In genomic region chr10:80202934-80203834, GRCh38 we compare ENCODE assay signal across 7 cellular contexts. TPM values are rescaled to one million over a fixed set of nuclear protein-coding genes. Genes with fewer than 3 reads are reported as not detected.
DNase-seq lines count a peak whose midpoint lies in the region; ATAC-seq and TF ChIP-seq lines count a peak whose summit lies in the region.

No MANE protein-coding gene starts in this region.

- intact Hi-C loops in lower lobe of right lung (cut with DNase I), result loop anchor here (10.0 kb wide), 1 partner anchor 58 kb away; no protein-coding TSS in a partner anchor

- H3K9me3 ChIP-seq in KOPT-K1 (ENCODE audit: insufficient read depth, low read length, poor library complexity, severe bottlenecking) (no peaks in the 10 kb centered on the region), lower lobe of right lung (no peaks in the 10 kb centered on the region)

- peak overlapping the region; percentile 77 for H3K27ac ChIP-seq in KOPT-K1 (ENCODE audit: low read depth, low read length, poor library complexity, severe bottlenecking)
- peak overlapping the region; percentile 92; the same call in 1 of the 2 replicates for H3K27ac ChIP-seq in VCaP
- peak overlapping the region; percentile 99 for H3K27ac ChIP-seq in lower lobe of right lung

- peak overlapping the region; percentile 84 for H3K4me3 ChIP-seq in GM12864 (ENCODE audit: low read depth, low read length)
- H3K4me3 ChIP-seq in lower lobe of right lung, result peak overlapping the region; percentile 71

- H3K36me3 ChIP-seq in KOPT-K1 (ENCODE audit: insufficient read depth, low read length) (no peaks in the 10 kb centered on the region; the same call in 1 of the 2 replicates), lower lobe of right lung (no peaks in the 10 kb centered on the region)

- TF ChIP-seq CTCF in GM12864 (IDR thresholded peaks at IDR 0.05; ENCODE audit: low read depth, low read length, missing control alignments), result peak; percentile 58
- TF ChIP-seq CTCF in VCaP (conservative IDR thresholded peaks at IDR 0.05), result no peak; the same call in 1 of the 2 replicates
- peak; percentile 29 for TF ChIP-seq CTCF in lower lobe of right lung (IDR thresholded peaks at IDR 0.05)

- peak; percentile 55 for DNase-seq in GM12864 (ENCODE audit: low read depth)
- DNase-seq in cerebellum (ENCODE audit: low spot score), result peak; percentile 43
- DNase-seq in lower lobe of right lung, result peak; percentile 67
- DNase-seq in stimulated activated CD8-positive, alpha-beta memory T cell treated with anti-CD3 and anti-CD28 coated beads, Interleukin-7, amount 100 ng/mL, for 48 hours (ENCODE audit: extremely low read depth in 1 of 2, low read depth in 1 of 2), result peak; percentile 46 to 78

- ATAC-seq in GM21786 (IDR thresholded peaks at IDR 0.05; ENCODE audit: unreplicated experiment), result peak; percentile 65
- peak; percentile 25 to 49 for ATAC-seq in lower lobe of right lung

- no peaks in the 10 kb centered on the region for H3K27me3 ChIP-seq in lower lobe of right lung (ENCODE audit: low read depth)

- H3K4me1 ChIP-seq in lower lobe of right lung, result peaks cover 74% of the 10 kb centered on the region

RNA-seq across cellular contexts. Expression of gene ANXA11, which starts 2.2 kb away (rescaled TPM):
- total RNA-seq in cerebellum, result 5.4 TPM
- total RNA-seq in lower lobe of right lung, result 306 TPM

Comparison
In these comparisons a context has a peak if more than half of its experiments do, and no peak if none do; other contexts are left out.
1. Peak in every context shown above with its lines: DNase-seq, ATAC-seq, H3K4me3 ChIP-seq and H3K27ac ChIP-seq.
2. RNA of gene ANXA11, which starts 2.2 kb away (total RNA-seq): 306 TPM in lower lobe of right lung (single experiment); 5.4 TPM in cerebellum (single experiment); every median in the first group is over 10 times any median in the second.